In the genomic region with DNA sequence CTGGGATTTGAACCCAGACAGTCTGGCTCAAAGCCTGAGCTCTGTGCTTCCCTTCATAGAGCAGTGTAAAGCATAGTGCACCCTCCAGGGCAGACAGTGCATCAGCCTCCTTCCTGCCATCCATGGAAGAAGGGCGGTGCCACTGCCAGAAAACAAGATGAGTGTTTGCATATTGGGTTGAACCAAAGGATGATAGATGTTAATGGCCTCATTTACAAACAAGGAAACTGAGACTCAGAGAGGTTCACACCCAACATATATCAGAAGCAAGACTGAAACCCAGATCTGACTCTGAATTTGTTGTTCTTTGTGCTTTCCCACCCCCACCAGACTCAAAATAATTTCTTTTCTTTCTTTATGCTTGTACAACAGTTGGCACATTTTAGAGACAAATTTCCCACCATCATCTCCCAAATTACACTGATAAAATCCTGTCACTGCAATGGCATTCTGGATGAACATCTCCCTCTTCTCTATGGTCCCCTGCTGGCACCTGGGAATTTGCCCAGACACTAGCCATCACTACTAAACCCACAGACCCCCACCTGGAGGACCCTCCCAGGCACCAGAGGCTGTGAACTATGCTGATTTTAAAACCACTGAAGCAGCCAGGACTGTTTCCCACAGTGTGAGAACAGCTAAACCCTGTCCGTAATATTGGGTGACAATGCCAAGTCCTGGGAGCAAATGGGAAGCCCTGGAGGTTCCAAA, we compare ENCODE assay signal across 9 cellular contexts. TPM values are rescaled to one million over a fixed set of nuclear protein-coding genes. Genes with fewer than 3 reads are reported as not detected.
DNase-seq lines count a peak whose midpoint lies in the region; ATAC-seq and TF ChIP-seq lines count a peak whose summit lies in the region.
"Had no signal": no experiment of that assay in that cellular context is flagged by ENCODE, and none has a peak within 500 bp of the region (broad histone marks: within the 10 kb centered on the region; RNA-seq: fewer than 3 reads in every experiment).

No MANE protein-coding gene starts in this region.

- no peaks in the 10 kb centered on the region for H3K9me3 ChIP-seq in mucosa of descending colon
- no peaks in the 10 kb centered on the region for H3K9me3 ChIP-seq in prostate gland
- H3K9me3 ChIP-seq: SJSA1 had no signal

- no peaks in the 10 kb centered on the region for H3K36me3 ChIP-seq in mucosa of descending colon (ENCODE audit: low read depth)
- H3K36me3 ChIP-seq in prostate gland: no peaks in the 10 kb centered on the region
- H3K36me3 ChIP-seq: SJSA1 had no signal

- TF ChIP-seq CTCF in mucosa of descending colon (IDR thresholded peaks at IDR 0.05) (no peak), prostate gland (IDR thresholded peaks at IDR 0.05) (no peak)

- H3K4me1 ChIP-seq in mucosa of descending colon (ENCODE audit: low read depth) (peaks cover 3% of the 10 kb centered on the region), prostate gland (replicated peaks) (no peaks in the 10 kb centered on the region)
- H3K4me1 ChIP-seq: SJSA1 had no signal

- 98% methylated on average over 2 of the region's 2 CpGs for WGBS in prostate gland

- H3K4me3 ChIP-seq in mucosa of descending colon: no peak overlapping the region
- no peak overlapping the region for H3K4me3 ChIP-seq in prostate gland
- H3K4me3 ChIP-seq: SJSA1 had no signal

- peak; percentile 41 for ATAC-seq in GM21381 (IDR thresholded peaks at IDR 0.05; ENCODE audit: unreplicated experiment)
- peak; percentile 56 for ATAC-seq in HG03432 (IDR thresholded peaks at IDR 0.05; ENCODE audit: unreplicated experiment)
- ATAC-seq in mucosa of descending colon: peak; percentile 73

- DNase-seq in NCI-H748 (lab: John Stamatoyannopoulos, UW; ENCODE audit: unreplicated experiment) (peak; percentile 28), NCI-H748 treated with DMSO at 0.1 percent for 48 hours (lab: John Stamatoyannopoulos, UW) (no peak), mucosa of descending colon (no peak), ecto neural progenitor cell (ENCODE audit: low spot score) (no peak), prostate gland (ENCODE audit: low spot score) (no peak), mesenteric fat pad (ENCODE audit: low spot score) (no peak)

- TF ChIP-seq POLR2A in prostate gland (IDR thresholded peaks at IDR 0.05): no peak

- no peaks in the 10 kb centered on the region for H3K27me3 ChIP-seq in prostate gland (replicated peaks; ENCODE audit: insufficient read depth)
- H3K27me3 ChIP-seq: SJSA1 had no signal

- H3K27ac ChIP-seq in prostate gland: no peak overlapping the region
- H3K27ac ChIP-seq: SJSA1 had no signal

- intact Hi-C loops in mucosa of descending colon (cut with DNase I, micrococcal nuclease): no loop called here
- intact Hi-C loops in prostate gland (cut with DNase I): no loop called here

RNA-seq across cellular contexts. Expression of a gene that starts 45.4 kb away (rescaled TPM):
- 100 to 1,000 TPM in 2 of 3 donors, 10 to 100 TPM in 1; 95.6 to 117 (median 103) TPM for total RNA-seq in mucosa of descending colon
- 100 to 1,000 TPM in 1 of 2 donors, 10 to 100 TPM in 1; 52.5 to 135 TPM for total RNA-seq in prostate gland
- 132 TPM for total RNA-seq in mesenteric fat pad

RNA-seq across cellular contexts. Expression of a gene that starts 46.3 kb away (rescaled TPM):
- total RNA-seq in mucosa of descending colon (10 to 100 TPM in 1 of 3 donors, 1 to 10 TPM in 2; 3.9 to 10.8 (median 8.4) TPM), prostate gland (10 to 100 TPM in 1 of 2 donors, 1 to 10 TPM in 1; 2.8 to 13.8 TPM), mesenteric fat pad (12.7 TPM)
